Comparison of ENCODE assay signal across 9 cellular contexts in genomic region chr9:84139296-84140100, GRCh38.
DNase-seq lines count a peak whose midpoint lies in the region; ATAC-seq, FAIRE-seq and TF ChIP-seq lines count a peak whose summit lies in the region.
"Had no signal": no experiment of that assay in that cellular context is flagged by ENCODE, and none has a peak within 500 bp of the region (broad histone marks: within the 10 kb centered on the region; RNA-seq: fewer than 3 reads in every experiment).

No MANE protein-coding gene starts in this region.

- ATAC-seq in A549 = no peak
- no peak for ATAC-seq in stimulated activated naive CD8-positive, alpha-beta T cell treated with anti-CD3 and anti-CD28 coated beads, Interleukin-15, amount 100 ng/mL, for 72 hours
- no peak for ATAC-seq in GM18858 (IDR thresholded peaks at IDR 0.05; ENCODE audit: unreplicated experiment)
- ATAC-seq in gastroesophageal sphincter = no peak

- no peaks in the 10 kb centered on the region for H3K36me3 Mint-ChIP-seq in H9 (ENCODE audit: insufficient read depth in 1 of 3, low read depth in 3 of 3)
- no peaks in the 10 kb centered on the region for H3K36me3 Mint-ChIP-seq in progenitor cell of endocrine pancreas (ENCODE audit: insufficient read depth)

- H3K4ac ChIP-seq in H9 (ENCODE audit: low read depth, low read length) = no peak overlapping the region

- H2BK12ac ChIP-seq in H9 (ENCODE audit: insufficient read length, low read depth, low read length) = no peak overlapping the region

- H3T11ph ChIP-seq in H9 (ENCODE audit: low read length) = no peak overlapping the region

- no peak overlapping the region for H4K91ac ChIP-seq in H9 (ENCODE audit: insufficient read length, low read depth, low read length)

- H3K56ac ChIP-seq in H9 (ENCODE audit: insufficient read length, low read depth, low read length) = no peak overlapping the region

- H3K4me3 ChIP-seq in A549 (no peak overlapping the region), gastroesophageal sphincter (no peak overlapping the region)

- no peak for TF ChIP-seq RAD21 in A549 (conservative IDR thresholded peaks at IDR 0.05 in 1 of 2, IDR thresholded peaks at IDR 0.05 in 1 of 2)

- no peak overlapping the region for H3K18ac ChIP-seq in H9 (ENCODE audit: insufficient read length, low read depth, low read length)

- H2BK20ac ChIP-seq in H9 (ENCODE audit: low read depth, low read length, poor library complexity, severe bottlenecking) = no peak overlapping the region

- H3K4me2 ChIP-seq in A549 (peak overlapping the region; percentile 9; the same call in 1 of the 3 replicates), H9 (ENCODE audit: insufficient read depth, insufficient read length, low read length) (peak overlapping the region; percentile 75)

- H3K27ac ChIP-seq in A549 = no peak overlapping the region; a peak in 1 of 6 replicates
- H3K27ac ChIP-seq in H9 (ENCODE audit: insufficient read length, low read depth, low read length) = no peak overlapping the region
- no peak overlapping the region for H3K27ac ChIP-seq in gastroesophageal sphincter
- H3K27ac ChIP-seq: psoas muscle had no signal

- H2BK120ac ChIP-seq in H9 (ENCODE audit: low read depth, low read length, poor library complexity, severe bottlenecking) = no peak overlapping the region

- H3K27me3 ChIP-seq in H9 (ENCODE audit: insufficient read depth, low read length) (peaks cover 2% of the 10 kb centered on the region; the same call in 1 of the 2 replicates), gastroesophageal sphincter (peaks cover 48% of the 10 kb centered on the region)

- peak in 1 of 2 experiments; percentile 12 for DNase-seq in A549 (ENCODE audit: low read depth in 1 of 2, low spot score in 1 of 2)
- no peak for DNase-seq in H9
- peak; percentile 82 for DNase-seq in RPMI7951 (ENCODE audit: low read depth)
- peak; percentile 51 for DNase-seq in fibroblast of the conjunctiva (ENCODE audit: low read depth)
- DNase-seq in stimulated activated naive CD8-positive, alpha-beta T cell treated with anti-CD3 and anti-CD28 coated beads, Interleukin-15, amount 100 ng/mL, for 72 hours = no peak
- DNase-seq in progenitor cell of endocrine pancreas (ENCODE audit: low spot score, unreplicated experiment) = no peak

- no peaks in the 10 kb centered on the region for H3K79me2 ChIP-seq in H9 (ENCODE audit: insufficient read depth, low read length)

- H3K79me1 ChIP-seq in H9 (ENCODE audit: insufficient read depth, low read depth, low read length, poor library complexity, severe bottlenecking) = no peaks in the 10 kb centered on the region

- H3K36me3 ChIP-seq in gastroesophageal sphincter = no peaks in the 10 kb centered on the region

- WGBS in A549 (ENCODE audit: missing lambda C conversion rate) = 65% methylated on average over 11 of the region's 11 CpGs
- WGBS in H9 (ENCODE audit: extremely low coverage, insufficient read length, low lambda C conversion rate) = no CpG with 5 or more reads among the region's 11 CpGs
- WGBS in gastroesophageal sphincter (ENCODE audit: low coverage in 1 of 2), 2 donors = 60 to 74% methylated on average over 9 to 10 of the region's 11 CpGs

- POLR2A ChIA-PET in A549 (lab: Yijun Ruan, JAX) = no interaction called here

- H3K9ac ChIP-seq in H9 (ENCODE audit: extremely low read depth, insufficient read length, low read length) = no peak overlapping the region

- H3K4me1 Mint-ChIP-seq in H9 = peaks cover 14 to 25% of the 10 kb centered on the region in 2 experiments
- peaks cover 14% of the 10 kb centered on the region for H3K4me1 Mint-ChIP-seq in stimulated activated naive CD8-positive, alpha-beta T cell treated with anti-CD3 and anti-CD28 coated beads, Interleukin-15, amount 100 ng/mL, for 72 hours
- peaks cover 5% of the 10 kb centered on the region for H3K4me1 Mint-ChIP-seq in progenitor cell of endocrine pancreas (ENCODE audit: low read depth)

- no peak for FAIRE-seq in A549 (lab: Jason Lieb, UNC)

- H3K9me3 ChIP-seq in A549 (no peaks in the 10 kb centered on the region), H9 (ENCODE audit: control insufficient read depth, low read depth, low read length) (no peaks in the 10 kb centered on the region), gastroesophageal sphincter (no peaks in the 10 kb centered on the region)
- H3K9me3 ChIP-seq: psoas muscle had no signal

- TF ChIP-seq CTCF in A549 (IDR thresholded peaks at IDR 0.05) (no peak), H9 (conservative IDR thresholded peaks at IDR 0.05) (no peak), progenitor cell of endocrine pancreas (IDR thresholded peaks at IDR 0.05; ENCODE audit: unreplicated experiment) (no peak), gastroesophageal sphincter (IDR thresholded peaks at IDR 0.05) (no peak)

- H3K4me3 Mint-ChIP-seq in H9 = peak overlapping the region in 1 of 2 experiments; percentile 81; a peak in 2 of 5 replicates
- H3K4me3 Mint-ChIP-seq in stimulated activated naive CD8-positive, alpha-beta T cell treated with anti-CD3 and anti-CD28 coated beads, Interleukin-15, amount 100 ng/mL, for 72 hours = peak overlapping the region; percentile 54 to 93
- H3K4me3 Mint-ChIP-seq in progenitor cell of endocrine pancreas (ENCODE audit: low read depth) = no peak overlapping the region

- H3K23ac ChIP-seq in H9 (ENCODE audit: insufficient read length, low read depth, low read length) = no peak overlapping the region

- no peak overlapping the region for H4K8ac ChIP-seq in H9 (replicated peaks; ENCODE audit: insufficient read length, low read depth, low read length)

- H3K27me3 Mint-ChIP-seq in H9 (ENCODE audit: low read depth) = peaks cover 96% of the 10 kb centered on the region
- peaks cover 82% of the 10 kb centered on the region for H3K27me3 Mint-ChIP-seq in stimulated activated naive CD8-positive, alpha-beta T cell treated with anti-CD3 and anti-CD28 coated beads, Interleukin-15, amount 100 ng/mL, for 72 hours
- H3K27me3 Mint-ChIP-seq in progenitor cell of endocrine pancreas = peaks cover 70% of the 10 kb centered on the region

- H3K27ac Mint-ChIP-seq in H9 (no peak overlapping the region), progenitor cell of endocrine pancreas (no peak overlapping the region)
- no peak overlapping the region for H3K27ac Mint-ChIP-seq in stimulated activated naive CD8-positive, alpha-beta T cell treated with anti-CD3 and anti-CD28 coated beads, Interleukin-15, amount 100 ng/mL, for 72 hours

- H2AK5ac ChIP-seq in H9 (ENCODE audit: insufficient read length, low read length) = no peak overlapping the region

- H2BK15ac ChIP-seq in H9 (ENCODE audit: low read depth, low read length) = no peak overlapping the region

- H3K23me2 ChIP-seq in H9 (ENCODE audit: insufficient read length, low read depth, low read length, poor library complexity, severe bottlenecking) = peaks cover 7% of the 10 kb centered on the region

- H2AFZ ChIP-seq in H9 (ENCODE audit: low read length) = no peak overlapping the region

- no peak overlapping the region for H3K14ac ChIP-seq in H9 (ENCODE audit: insufficient read depth, low read length)

- no peak for TF ChIP-seq POLR2A in A549 (IDR thresholded peaks at IDR 0.05; ENCODE audit: low read length)
- TF ChIP-seq POLR2A in gastroesophageal sphincter (IDR thresholded peaks at IDR 0.05) = no peak

- CTCF ChIA-PET in A549 (lab: Yijun Ruan, JAX) = interaction anchor here (0.7 to 2.3 kb wide), 2 partner anchors 34 to 122 kb away, joined by 3 to 7 read pairs; no protein-coding TSS in a partner anchor

- no peaks in the 10 kb centered on the region for H4K20me1 ChIP-seq in H9 (ENCODE audit: control insufficient read depth, insufficient read depth, insufficient read length)

- no peaks in the 10 kb centered on the region; a peak in 1 of 5 replicates for H3K9me3 Mint-ChIP-seq in H9
- no peaks in the 10 kb centered on the region for H3K9me3 Mint-ChIP-seq in stimulated activated naive CD8-positive, alpha-beta T cell treated with anti-CD3 and anti-CD28 coated beads, Interleukin-15, amount 100 ng/mL, for 72 hours
- H3K9me3 Mint-ChIP-seq in progenitor cell of endocrine pancreas (ENCODE audit: low read depth) = no peaks in the 10 kb centered on the region

- H2BK5ac ChIP-seq in H9 (ENCODE audit: insufficient read length, low read length) = no peak overlapping the region

- TF ChIP-seq EP300 in A549 (IDR thresholded peaks at IDR 0.05) (no peak), gastroesophageal sphincter (IDR thresholded peaks at IDR 0.05) (no peak)

- H4K5ac ChIP-seq in H9 (ENCODE audit: insufficient read length, low read depth, low read length) = no peak overlapping the region

- H3K4me1 ChIP-seq in A549 (peaks cover 13% of the 10 kb centered on the region), H9 (ENCODE audit: insufficient read depth, low read length) (no peaks in the 10 kb centered on the region), gastroesophageal sphincter (peaks cover 0 to 28% (median 7%) of the 10 kb centered on the region in 3 donors)

TF ChIP-seq in A549, 52 proteins besides CTCF, POLR2A, EP300 and RAD21:
- no peak for TF ChIP-seq CBX2 (IDR thresholded peaks at IDR 0.05; ENCODE audit: borderline replicate concordance, low read depth)
- TF ChIP-seq TP53 (CRISPR knock-in tag; IDR thresholded peaks at IDR 0.05) = no peak
- TF ChIP-seq BCL3 (IDR thresholded peaks at IDR 0.05) = no peak
- TF ChIP-seq EHMT2 (IDR thresholded peaks at IDR 0.05; ENCODE audit: low read depth) = no peak
- TF ChIP-seq, protein P1, sequence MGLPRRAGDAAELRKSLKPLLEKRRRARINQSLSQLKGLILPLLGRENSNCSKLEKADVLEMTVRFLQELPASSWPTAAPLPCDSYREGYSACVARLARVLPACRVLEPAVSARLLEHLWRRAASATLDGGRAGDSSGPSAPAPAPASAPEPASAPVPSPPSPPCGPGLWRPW (IDR thresholded peaks at IDR 0.05) = no peak
TF ChIP-seq in A549: peak in this region for 0.

Comparison
In these comparisons a context has a peak if more than half of its experiments do, and no peak if none do; other contexts are left out.
1. DNase-seq: peak in RPMI7951 (single experiment) and fibroblast of the conjunctiva (single experiment); none in H9 (single experiment), stimulated activated naive CD8-positive, alpha-beta T cell treated with anti-CD3 and anti-CD28 coated beads, Interleukin-15, amount 100 ng/mL, for 72 hours (0 of 2) and progenitor cell of endocrine pancreas (single experiment).